ENCODE assay signal across 9 cellular contexts in genomic region chr1:230424440-230425251, GRCh38. TPM values are rescaled to one million over a fixed set of nuclear protein-coding genes. Genes with fewer than 3 reads are reported as not detected.
DNase-seq lines count a peak whose midpoint lies in the region; ATAC-seq and TF ChIP-seq lines count a peak whose summit lies in the region.
"Had no signal": no experiment of that assay in that cellular context is flagged by ENCODE, and none has a peak within 500 bp of the region (broad histone marks: within the 10 kb centered on the region; RNA-seq: fewer than 3 reads in every experiment).

No MANE protein-coding gene starts in this region.

- ATAC-seq in HG03565 (IDR thresholded peaks at IDR 0.05; ENCODE audit: unreplicated experiment): no peak

- H3K9me3 ChIP-seq in neural progenitor cell (ENCODE audit: low read depth): no peaks in the 10 kb centered on the region

- DNase-seq in DMS79 treated with DMSO at 0.1 percent for 48 hours (lab: John Stamatoyannopoulos, UW): peak; percentile 54
- peak; percentile 66 for DNase-seq in NCI-H146 (lab: John Stamatoyannopoulos, UW)
- peak; percentile 64 for DNase-seq in neural progenitor cell (ENCODE audit: low spot score)
- no peak for DNase-seq in mucosa of gallbladder (ENCODE audit: low spot score)
- DNase-seq in NK-92 (lab: John Stamatoyannopoulos, UW; ENCODE audit: unreplicated experiment): no peak
- no peak for DNase-seq in activated naive CD4-positive, alpha-beta T cell treated with Interleukin-2 at 50 U/mL for 16 hours
- DNase-seq: activated CD4-positive, alpha-beta T cell treated with anti-CD3 and anti-CD28 coated beads for 48 hours had no signal

- H3K4me1 ChIP-seq in neural progenitor cell: peaks cover 54% of the 10 kb centered on the region

- H3K4me1 Mint-ChIP-seq in neural progenitor cell: peaks cover 69% of the 10 kb centered on the region

- peaks cover 6% of the 10 kb centered on the region for H3K9me3 Mint-ChIP-seq in neural progenitor cell

- H3K4me3 Mint-ChIP-seq in neural progenitor cell: peak overlapping the region; percentile 90

- H2AFZ ChIP-seq in neural progenitor cell (replicated peaks): no peak overlapping the region

- H3K4me3 ChIP-seq in neural progenitor cell: peak overlapping the region; percentile 64

- H4K20me1 ChIP-seq in neural progenitor cell (ENCODE audit: low read depth): peaks cover 36% of the 10 kb centered on the region

- peaks cover 7% of the 10 kb centered on the region for H3K79me2 ChIP-seq in neural progenitor cell (ENCODE audit: low read depth)

- peaks cover 16% of the 10 kb centered on the region for H3K27me3 Mint-ChIP-seq in neural progenitor cell (ENCODE audit: insufficient read depth, low read depth)

- H3K4me2 ChIP-seq in neural progenitor cell: peak overlapping the region; percentile 97

- peaks cover 50% of the 10 kb centered on the region for H3K27me3 ChIP-seq in neural progenitor cell

- H3K36me3 Mint-ChIP-seq in neural progenitor cell: peaks cover 12% of the 10 kb centered on the region

- H3K36me3 ChIP-seq in neural progenitor cell: no peaks in the 10 kb centered on the region

- no peak overlapping the region for H3K9ac ChIP-seq in neural progenitor cell

- H3F3A ChIP-seq in neural progenitor cell (ENCODE audit: low read depth): peaks cover 36% of the 10 kb centered on the region

- no peak for TF ChIP-seq CTCF in neural progenitor cell (IDR thresholded peaks at IDR 0.05)

- H3K27ac Mint-ChIP-seq in neural progenitor cell: no peak overlapping the region

- H3K27ac ChIP-seq in cingulate gyrus (ENCODE audit: low read depth, low read length) (peak overlapping the region; percentile 58), neural progenitor cell (no peak overlapping the region)

RNA-seq across cellular contexts. Expression of gene PGBD5, which starts 1.5 kb away (rescaled TPM):
- total RNA-seq in neural progenitor cell (ENCODE audit: low replicate concordance) (1.2 and 3.6 TPM in 2 replicates), mucosa of gallbladder (3.5 TPM)

Comparison
In these comparisons a context has a peak if more than half of its experiments do, and no peak if none do; other contexts are left out.
1. DNase-seq: peak in DMS79 treated with DMSO at 0.1 percent for 48 hours (single experiment), NCI-H146 (single experiment) and neural progenitor cell (single experiment); none in mucosa of gallbladder (single experiment), NK-92 (single experiment) and activated naive CD4-positive, alpha-beta T cell treated with Interleukin-2 at 50 U/mL for 16 hours (single experiment).